In the genomic region with DNA sequence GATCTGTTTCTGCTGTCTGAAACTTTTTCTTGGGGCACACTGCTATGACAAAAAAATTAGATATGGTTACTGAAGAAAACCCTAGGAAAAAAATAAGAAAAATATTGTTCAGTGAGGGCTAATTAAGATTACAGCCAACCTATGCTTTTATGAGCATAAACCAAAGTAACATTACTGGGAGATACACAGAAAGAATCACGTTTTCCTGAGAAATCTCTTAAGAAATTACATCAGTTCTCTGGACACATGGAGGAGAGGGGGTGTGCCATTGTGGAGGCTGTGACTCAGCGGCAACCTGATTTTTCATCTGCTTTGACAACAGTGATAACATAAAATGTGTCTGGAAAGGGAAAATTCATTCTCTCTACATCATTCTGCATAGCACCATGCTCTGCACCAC, we compare ENCODE assay signal across 16 cellular contexts. TPM values are rescaled to one million over a fixed set of nuclear protein-coding genes. Genes with fewer than 3 reads are reported as not detected.
A peak's percentile ranks its signal among the peaks of the same experiment; 100 is the strongest.
DNase-seq lines count a peak whose midpoint lies in the region; ATAC-seq and TF ChIP-seq lines count a peak whose summit lies in the region.
"Had no signal": no experiment of that assay in that cellular context is flagged by ENCODE, and none has a peak within 500 bp of the region (broad histone marks: within the 10 kb centered on the region; RNA-seq: fewer than 3 reads in every experiment).

No MANE protein-coding gene starts in this region.

- H3K27me3 ChIP-seq in MG63, result no peaks in the 10 kb centered on the region
- no peaks in the 10 kb centered on the region for H3K27me3 ChIP-seq in lung (ENCODE audit: control insufficient read depth, insufficient read depth)

- no peaks in the 10 kb centered on the region for H3K4me1 ChIP-seq in lung (ENCODE audit: control insufficient read depth in 2 of 2, insufficient read depth in 2 of 2, low read length in 2 of 2)

- H3K4me3 ChIP-seq in AG10803 (ENCODE audit: low read length) (no peak overlapping the region), MG63 (no peak overlapping the region), lung (no peak overlapping the region)
- H3K4me3 ChIP-seq: mucosa of descending colon had no signal

- H3K27ac ChIP-seq in lung (ENCODE audit: low read depth in 1 of 2, low read length in 1 of 2), result no peak overlapping the region
- H3K27ac ChIP-seq: KMS-11 had no signal

- peak; percentile 89 for DNase-seq in AG10803 (ENCODE audit: low read depth)
- DNase-seq in MG63, result peak; percentile 37
- DNase-seq in dedifferentiated amniotic fluid mesenchymal stem cell (ENCODE audit: extremely low spot score), result peak; percentile 42
- no peak for DNase-seq in lung (ENCODE audit: low spot score)
- no peak for DNase-seq in stimulated activated naive CD4-positive, alpha-beta T cell treated with Interleukin-2 at 50 U/mL for 16 hours (lab: John Stamatoyannopoulos, UW)
- no peak for DNase-seq in left lobe of liver (ENCODE audit: low spot score)
- DNase-seq: activated CD4-positive, CD25-positive, alpha-beta regulatory T cell treated with anti-CD3 and anti-CD28 coated beads, Interleukin-2, amount 50 U/mL, for 72 hours; GF-D8; mucosa of descending colon; NCI-H2107; stimulated activated CD4-positive, alpha-beta T cell treated with anti-CD3 and anti-CD28 coated beads, Interleukin-4, amount 100 ng/mL, for 24 hours; stimulated activated naive CD8-positive, alpha-beta T cell treated with anti-CD3 and anti-CD28 coated beads, Interleukin-15, Interleukin-2, amounts not matched to agents 100 U/mL and 50 U/mL, for 24 hours had no signal

- H3K9me3 ChIP-seq in MG63, result no peaks in the 10 kb centered on the region
- H3K9me3 ChIP-seq in lung (ENCODE audit: control insufficient read depth in 2 of 2, insufficient read depth in 1 of 2, low read length in 1 of 2), result no peaks in the 10 kb centered on the region
- H3K9me3 ChIP-seq: mucosa of descending colon had no signal

- ATAC-seq in lung (ENCODE audit: insufficient read depth, low FRiP score) (peak; percentile 62), HG02610 (IDR thresholded peaks at IDR 0.05; ENCODE audit: unreplicated experiment) (no peak), left lobe of liver (no peak), GM18873 (IDR thresholded peaks at IDR 0.05; ENCODE audit: low FRiP score, unreplicated experiment) (no peak)
- ATAC-seq: mucosa of descending colon; stimulated activated naive CD8-positive, alpha-beta T cell treated with anti-CD3 and anti-CD28 coated beads, Interleukin-15, Interleukin-2, amounts not matched to agents 100 U/mL and 50 U/mL, for 24 hours had no signal

- TF ChIP-seq CTCF in AG10803 (conservative IDR thresholded peaks at IDR 0.05; ENCODE audit: low read length), result no peak
- TF ChIP-seq CTCF in lung (IDR thresholded peaks at IDR 0.05; ENCODE audit: control extremely low read depth, extremely low read depth), result no peak

- 61 to 83% methylated on average over 2 of the region's 2 CpGs for whole genome bisulfite sequencing in lung, 2 donors

- H3K36me3 ChIP-seq in MG63 (no peaks in the 10 kb centered on the region), lung (ENCODE audit: control insufficient read depth in 2 of 2, insufficient read depth in 2 of 2, low read length in 2 of 2) (no peaks in the 10 kb centered on the region)

RNA-seq across cellular contexts. Expression of a gene that starts 13.4 kb away (rescaled TPM):
- total RNA-seq in MG63 (2014; rRNA removed; shearing (Covaris generic); ENCODE audit: low replicate concordance), result 8.6 and 11.8 TPM in 2 replicates
- total RNA-seq in lung (10 to 100 TPM; 19.2 to 25.4 TPM), left lobe of liver (6.6 TPM)
- polyA plus RNA-seq in lung, result 10 to 100 TPM; 16.7 to 38.0 TPM

RNA-seq across cellular contexts. Expression of a gene that starts 41.2 kb away (rescaled TPM):
- 1.9 and 3.8 TPM in 2 replicates for total RNA-seq in MG63 (2014; rRNA removed; shearing (Covaris generic); ENCODE audit: low replicate concordance)
- total RNA-seq in lung, result 10 to 100 TPM in 1 of 2 donors, 1 to 10 TPM in 1; 7.9 to 17.8 TPM
- polyA plus RNA-seq in lung, result 1 to 10 TPM; 3.0 to 3.6 TPM
- 3.4 TPM for total RNA-seq in left lobe of liver

RNA-seq across cellular contexts. Expression of a gene that starts 54.5 kb away (rescaled TPM):
- total RNA-seq in MG63 (2014; rRNA removed; shearing (Covaris generic); ENCODE audit: low replicate concordance), result 0.84 and 1.8 TPM in 2 replicates
- total RNA-seq in lung (10 to 100 TPM in 1 of 2 donors, 1 to 10 TPM in 1; 6.0 to 10.7 TPM), left lobe of liver (not detected)
- 100 to 1,000 TPM in 1 of 2 donors, 1 to 10 TPM in 1; 1.6 to 134 TPM for polyA plus RNA-seq in lung
- total RNA-seq: pulmonary artery endothelial cell had no signal

Comparison
In these comparisons a context has a peak if more than half of its experiments do, and no peak if none do; other contexts are left out.
1. DNase-seq: peak in AG10803 (single experiment), MG63 (single experiment) and dedifferentiated amniotic fluid mesenchymal stem cell (single experiment); none in lung (single experiment), stimulated activated naive CD4-positive, alpha-beta T cell treated with Interleukin-2 at 50 U/mL for 16 hours (single experiment) and left lobe of liver (single experiment).